2 cellular contexts compared by ENCODE assay signal in genomic region chr5:71719092-71719964, GRCh38.
TF ChIP-seq lines count a peak whose summit lies in the region.

CARTPT (plus strand) TSS chr5:71719275; CDS start chr5:71719294, 19 bp downstream.

TF ChIP-seq in Ishikawa, 13 proteins besides CTCF, POLR2A, EP300 and RAD21 (continued from another document):
- TF ChIP-seq, protein P1, sequence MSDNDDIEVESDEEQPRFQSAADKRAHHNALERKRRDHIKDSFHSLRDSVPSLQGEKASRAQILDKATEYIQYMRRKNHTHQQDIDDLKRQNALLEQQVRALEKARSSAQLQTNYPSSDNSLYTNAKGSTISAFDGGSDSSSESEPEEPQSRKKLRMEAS (IDR thresholded peaks at IDR 0.05): peak; percentile 76
- no peak for TF ChIP-seq NFIC (IDR thresholded peaks at IDR 0.05)
- TF ChIP-seq, protein P2, sequence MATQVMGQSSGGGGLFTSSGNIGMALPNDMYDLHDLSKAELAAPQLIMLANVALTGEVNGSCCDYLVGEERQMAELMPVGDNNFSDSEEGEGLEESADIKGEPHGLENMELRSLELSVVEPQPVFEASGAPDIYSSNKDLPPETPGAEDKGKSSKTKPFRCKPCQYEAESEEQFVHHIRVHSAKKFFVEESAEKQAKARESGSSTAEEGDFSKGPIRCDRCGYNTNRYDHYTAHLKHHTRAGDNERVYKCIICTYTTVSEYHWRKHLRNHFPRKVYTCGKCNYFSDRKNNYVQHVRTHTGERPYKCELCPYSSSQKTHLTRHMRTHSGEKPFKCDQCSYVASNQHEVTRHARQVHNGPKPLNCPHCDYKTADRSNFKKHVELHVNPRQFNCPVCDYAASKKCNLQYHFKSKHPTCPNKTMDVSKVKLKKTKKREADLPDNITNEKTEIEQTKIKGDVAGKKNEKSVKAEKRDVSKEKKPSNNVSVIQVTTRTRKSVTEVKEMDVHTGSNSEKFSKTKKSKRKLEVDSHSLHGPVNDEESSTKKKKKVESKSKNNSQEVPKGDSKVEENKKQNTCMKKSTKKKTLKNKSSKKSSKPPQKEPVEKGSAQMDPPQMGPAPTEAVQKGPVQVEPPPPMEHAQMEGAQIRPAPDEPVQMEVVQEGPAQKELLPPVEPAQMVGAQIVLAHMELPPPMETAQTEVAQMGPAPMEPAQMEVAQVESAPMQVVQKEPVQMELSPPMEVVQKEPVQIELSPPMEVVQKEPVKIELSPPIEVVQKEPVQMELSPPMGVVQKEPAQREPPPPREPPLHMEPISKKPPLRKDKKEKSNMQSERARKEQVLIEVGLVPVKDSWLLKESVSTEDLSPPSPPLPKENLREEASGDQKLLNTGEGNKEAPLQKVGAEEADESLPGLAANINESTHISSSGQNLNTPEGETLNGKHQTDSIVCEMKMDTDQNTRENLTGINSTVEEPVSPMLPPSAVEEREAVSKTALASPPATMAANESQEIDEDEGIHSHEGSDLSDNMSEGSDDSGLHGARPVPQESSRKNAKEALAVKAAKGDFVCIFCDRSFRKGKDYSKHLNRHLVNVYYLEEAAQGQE (IDR thresholded peaks at IDR 0.05; ENCODE audit: low read depth): peak; percentile 85

TF ChIP-seq in H1, 55 proteins besides CTCF, POLR2A, EP300 and RAD21 (continued from another document):
- TF ChIP-seq, protein P3, sequence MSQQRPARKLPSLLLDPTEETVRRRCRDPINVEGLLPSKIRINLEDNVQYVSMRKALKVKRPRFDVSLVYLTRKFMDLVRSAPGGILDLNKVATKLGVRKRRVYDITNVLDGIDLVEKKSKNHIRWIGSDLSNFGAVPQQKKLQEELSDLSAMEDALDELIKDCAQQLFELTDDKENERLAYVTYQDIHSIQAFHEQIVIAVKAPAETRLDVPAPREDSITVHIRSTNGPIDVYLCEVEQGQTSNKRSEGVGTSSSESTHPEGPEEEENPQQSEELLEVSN (IDR thresholded peaks at IDR 0.05): peak; percentile 63; the same call in 1 of the 2 replicates
- TF ChIP-seq, protein P1 (IDR thresholded peaks at IDR 0.05): peak; percentile 90
- TF ChIP-seq SIN3A (conservative IDR thresholded peaks at IDR 0.05 in 1 of 2, IDR thresholded peaks at IDR 0.05 in 1 of 2; ENCODE audit: low read depth in 1 of 2, low read length in 2 of 2) (peak; percentile 96 to 97), CREB1 (IDR thresholded peaks at IDR 0.05) (peak; percentile 66), BACH1 (IDR thresholded peaks at IDR 0.05; ENCODE audit: low read length) (peak; percentile 63; the same call in 1 of the 2 replicates), EZH2 (IDR thresholded peaks at IDR 0.05; ENCODE audit: low read depth, low read length, severe bottlenecking) (peak; percentile 18), SUZ12 (IDR thresholded peaks at IDR 0.05; ENCODE audit: low read length) (peak; percentile 32; the same call in 1 of the 2 replicates), ASH2L (IDR thresholded peaks at IDR 0.05; ENCODE audit: low read length) (peak; percentile 43), YY1 (IDR thresholded peaks at IDR 0.05; ENCODE audit: low read depth, low read length) (no peak)
